ENCODE assay signal across 22 cellular contexts in the genomic region with DNA sequence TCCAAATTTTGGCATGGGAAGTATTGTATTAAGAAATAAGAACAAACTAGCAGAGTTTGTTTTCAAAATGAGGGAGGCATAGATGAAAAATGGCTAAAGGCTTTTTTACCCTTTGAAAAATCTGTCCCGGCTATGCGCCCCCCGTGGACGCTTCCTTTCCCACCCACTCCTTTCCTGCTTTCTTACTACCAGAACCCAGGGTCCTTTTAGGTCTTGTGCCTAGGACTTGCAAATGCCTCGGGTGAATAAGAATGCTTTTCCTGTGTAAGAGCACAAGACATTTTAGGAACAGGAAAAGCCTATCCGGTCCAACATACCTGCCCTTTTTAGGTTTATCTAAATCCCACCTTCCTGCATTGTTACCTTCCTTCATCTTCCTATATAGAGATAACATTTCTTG.
DNase-seq lines count a peak whose midpoint lies in the region; ATAC-seq and TF ChIP-seq lines count a peak whose summit lies in the region.
"Had no signal": no experiment of that assay in that cellular context is flagged by ENCODE, and none has a peak within 500 bp of the region (broad histone marks: within the 10 kb centered on the region; RNA-seq: fewer than 3 reads in every experiment).

No MANE protein-coding gene starts in this region.

- no peak for TF ChIP-seq CTCF in Loucy (conservative IDR thresholded peaks at IDR 0.05; ENCODE audit: low read length)
- TF ChIP-seq CTCF in esophagus squamous epithelium (IDR thresholded peaks at IDR 0.05): no peak
- TF ChIP-seq CTCF in right lobe of liver (IDR thresholded peaks at IDR 0.05): no peak
- no peak for TF ChIP-seq CTCF in thyroid gland (IDR thresholded peaks at IDR 0.05)

- peak overlapping the region in 3 of 4 donors; percentile 31 to 46 (median 35) for H3K27ac ChIP-seq in esophagus squamous epithelium
- no peak overlapping the region for H3K27ac ChIP-seq in right lobe of liver
- H3K27ac ChIP-seq in thyroid gland: peak overlapping the region in 2 of 3 donors; percentile 27 to 29
- H3K27ac ChIP-seq: HL-60, SK-N-MC had no signal

- ATAC-seq in right lobe of liver: peak in 3 of 4 donors; percentile 35 to 61 (median 39)
- no peak for ATAC-seq in HG03442 (IDR thresholded peaks at IDR 0.05; ENCODE audit: unreplicated experiment)
- ATAC-seq in GM21717 (IDR thresholded peaks at IDR 0.05; ENCODE audit: unreplicated experiment): no peak
- ATAC-seq: activated naive CD8-positive, alpha-beta T cell treated with anti-CD3 and anti-CD28 coated beads, Interleukin-2, amount 50 U/mL, for 24 hours; left lung had no signal

- H3K4me1 ChIP-seq in Loucy (ENCODE audit: insufficient read depth, low read length, poor library complexity, severe bottlenecking) (peaks cover 23% of the 10 kb centered on the region), esophagus squamous epithelium (no peaks in the 10 kb centered on the region), right lobe of liver (no peaks in the 10 kb centered on the region), thyroid gland (no peaks in the 10 kb centered on the region)

- H3K36me3 ChIP-seq in Loucy (ENCODE audit: insufficient read depth, low read length) (no peaks in the 10 kb centered on the region), esophagus squamous epithelium (no peaks in the 10 kb centered on the region), right lobe of liver (no peaks in the 10 kb centered on the region), thyroid gland (no peaks in the 10 kb centered on the region)
- H3K36me3 ChIP-seq: left lung had no signal

- no peaks in the 10 kb centered on the region for H3K9me2 ChIP-seq in Loucy (replicated peaks; ENCODE audit: low read depth, low read length)

- H3K4me3 ChIP-seq in Loucy (ENCODE audit: low read length, poor library complexity, severe bottlenecking): no peak overlapping the region
- no peak overlapping the region for H3K4me3 ChIP-seq in esophagus squamous epithelium
- no peak overlapping the region for H3K4me3 ChIP-seq in right lobe of liver
- H3K4me3 ChIP-seq in thyroid gland (replicated peaks in 1 of 3): no peak overlapping the region
- H3K4me3 ChIP-seq: left lung, SK-N-MC had no signal

- DNase-seq in esophagus squamous epithelium (lab: John Stamatoyannopoulos, UW) (no peak), right lobe of liver (no peak), thyroid gland (no peak)
- DNase-seq in activated CD8-positive, alpha-beta memory T cell treated with anti-CD3 and anti-CD28 coated beads, Interleukin-2, amount 50 U/mL, for 4 hours: no peak
- DNase-seq: activated CD4-positive, alpha-beta T cell treated with anti-CD3 and anti-CD28 coated beads, Interleukin-2, amount 10 ng/mL, durations not matched to agents 7 days and 5 days; activated CD8-positive, alpha-beta memory T cell treated with anti-CD3 and anti-CD28 coated beads, Interleukin-2, amount 50 U/mL, for 48 hours; activated effector memory CD4-positive, alpha-beta T cell treated with anti-CD3 and anti-CD28 coated beads, Interleukin-2, amount 50 U/mL, for 16 hours; activated naive CD8-positive, alpha-beta T cell treated with anti-CD3 and anti-CD28 coated beads, Interleukin-2, amount 50 U/mL, for 24 hours; CD4-positive, alpha-beta memory T cell; DMS 273 treated with DMSO at 0.1 percent for 48 hours; effector memory CD4-positive, alpha-beta T cell; GOT3; left lung; MM.1S; NCI-H1436 treated with DMSO at 0.1 percent for 48 hours; NCI-H526; T-helper 2 cell had no signal

- no peak for TF ChIP-seq POLR2A in esophagus squamous epithelium (IDR thresholded peaks at IDR 0.05)
- TF ChIP-seq POLR2A in right lobe of liver (IDR thresholded peaks at IDR 0.05): no peak
- TF ChIP-seq POLR2A in thyroid gland (IDR thresholded peaks at IDR 0.05): no peak

- H3K9me3 ChIP-seq in Loucy (ENCODE audit: insufficient read depth, low read depth, low read length) (no peaks in the 10 kb centered on the region), esophagus squamous epithelium (no peaks in the 10 kb centered on the region), right lobe of liver (no peaks in the 10 kb centered on the region), thyroid gland (no peaks in the 10 kb centered on the region)
- H3K9me3 ChIP-seq: left lung had no signal

- H2AFZ ChIP-seq in Loucy (ENCODE audit: low read length): no peak overlapping the region

- H3K27me3 ChIP-seq in Loucy (ENCODE audit: insufficient read depth, low read length, poor library complexity, severe bottlenecking) (no peaks in the 10 kb centered on the region), esophagus squamous epithelium (peaks cover 0 to 6% (median 0%) of the 10 kb centered on the region in 4 donors), right lobe of liver (no peaks in the 10 kb centered on the region), thyroid gland (no peaks in the 10 kb centered on the region)
- H3K27me3 ChIP-seq: left lung had no signal

- H3K4me2 ChIP-seq in Loucy (ENCODE audit: low read depth, low read length, poor library complexity, severe bottlenecking): peak overlapping the region; percentile 46

- no peaks in the 10 kb centered on the region for H3K79me2 ChIP-seq in Loucy (ENCODE audit: insufficient read depth, low read length)

- H4K20me1 ChIP-seq in Loucy (ENCODE audit: insufficient read depth, low read length, poor library complexity, severe bottlenecking): no peaks in the 10 kb centered on the region

- intact Hi-C loops in esophagus squamous epithelium (cut with DNase I): loop anchor here (5.0 to 10.0 kb wide), 2 partner anchors 130 to 837 kb away; no protein-coding TSS in a partner anchor
- intact Hi-C loops in right lobe of liver (cut with DNase I): loop anchor here (5.0 to 10.0 kb wide), 2 partner anchors 127 to 130 kb away; no protein-coding TSS in a partner anchor
- intact Hi-C loops in thyroid gland (cut with DNase I): loop anchor here (5.0 kb wide), 1 partner anchor 135 kb away; no protein-coding TSS in a partner anchor

- H3K9ac ChIP-seq in Loucy (ENCODE audit: low read depth, low read length, poor library complexity, severe bottlenecking): no peak overlapping the region

- H3F3A ChIP-seq in Loucy (ENCODE audit: low read depth): no peaks in the 10 kb centered on the region

- 60 to 61% methylated on average over 6 of the region's 6 CpGs for WGBS in esophagus squamous epithelium, 2 donors
- WGBS in right lobe of liver (ENCODE audit: insufficient coverage, low coverage, low lambda C conversion rate, missing lambda C conversion rate): 27% methylated on average over 6 of the region's 6 CpGs
- 63 to 67% methylated on average over 6 of the region's 6 CpGs for WGBS in thyroid gland, 2 donors

Comparison
In these comparisons a context has a peak if more than half of its experiments do, and no peak if none do; other contexts are left out.
1. H3K27ac ChIP-seq: peak in esophagus squamous epithelium (3 of 4) and thyroid gland (2 of 3); none in right lobe of liver (0 of 3).
2. ATAC-seq: peak in right lobe of liver (3 of 4); none in HG03442 (single experiment) and GM21717 (single experiment).